1 cellular context compared by ENCODE assay signal in the genomic region with DNA sequence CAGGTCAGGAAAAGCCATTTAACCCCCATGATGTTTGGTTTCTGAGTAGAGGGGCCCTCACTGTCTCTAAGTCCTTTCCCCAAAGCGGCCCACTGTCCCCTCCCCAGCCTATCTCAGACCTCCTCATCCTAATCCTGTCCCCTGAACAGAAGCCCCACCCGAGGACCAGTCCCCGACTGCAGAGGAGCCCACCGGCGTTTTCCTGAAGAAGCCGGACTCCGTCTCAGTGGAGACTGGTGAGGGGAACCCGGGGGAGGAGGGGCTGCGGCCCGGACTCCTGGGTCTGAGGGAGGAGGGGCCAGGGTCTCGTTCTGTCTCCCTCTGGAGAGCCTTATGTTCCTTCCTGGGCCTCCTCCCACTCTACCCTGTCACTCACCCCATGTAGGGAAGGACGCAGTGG.
TF ChIP-seq lines count a peak whose summit lies in the region.

No MANE protein-coding gene starts in this region.

TF ChIP-seq in K562, 482 proteins besides CTCF, POLR2A, EP300 and RAD21:
- TF ChIP-seq PKNOX1 (IDR thresholded peaks at IDR 0.05): 0 out of 2 replicates have a peak, but pooled peaks have one; percentile 38
- TF ChIP-seq, protein P1, sequence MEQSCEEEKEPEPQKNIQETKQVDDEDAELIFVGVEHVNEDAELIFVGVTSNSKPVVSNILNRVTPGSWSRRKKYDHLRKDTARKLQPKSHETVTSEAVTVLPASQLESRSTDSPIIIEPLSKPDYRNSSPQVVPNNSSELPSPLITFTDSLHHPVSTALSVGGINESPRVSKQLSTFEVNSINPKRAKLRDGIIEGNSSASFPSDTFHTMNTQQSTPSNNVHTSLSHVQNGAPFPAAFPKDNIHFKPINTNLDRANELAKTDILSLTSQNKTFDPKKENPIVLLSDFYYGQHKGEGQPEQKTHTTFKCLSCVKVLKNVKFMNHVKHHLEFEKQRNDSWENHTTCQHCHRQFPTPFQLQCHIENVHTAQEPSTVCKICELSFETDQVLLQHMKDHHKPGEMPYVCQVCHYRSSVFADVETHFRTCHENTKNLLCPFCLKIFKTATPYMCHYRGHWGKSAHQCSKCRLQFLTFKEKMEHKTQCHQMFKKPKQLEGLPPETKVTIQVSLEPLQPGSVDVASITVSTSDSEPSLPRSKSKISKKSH (CRISPR knock-in tag; IDR thresholded peaks at IDR 0.05): no peak
